23 cellular contexts compared by ENCODE assay signal in the genomic region with DNA sequence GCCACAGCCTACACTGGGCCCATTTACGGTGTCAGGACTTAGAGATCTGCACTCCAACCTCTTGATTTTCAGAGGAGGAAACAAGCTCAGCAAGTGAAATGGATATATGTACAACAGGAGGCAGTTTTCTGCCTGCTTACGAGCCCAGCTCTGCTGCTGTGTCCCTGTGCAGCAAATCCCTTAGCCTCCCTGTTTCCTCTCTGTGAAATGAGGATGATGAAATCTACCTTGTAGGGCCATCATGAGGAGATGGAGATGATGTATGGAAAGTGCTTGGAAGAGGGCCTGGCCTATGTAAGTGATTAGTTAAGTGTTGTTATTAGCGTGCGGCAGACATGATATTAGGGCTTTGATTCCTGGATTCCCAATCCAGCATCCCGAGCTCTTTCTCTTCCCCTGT.
"Had no signal": no experiment of that assay in that cellular context is flagged by ENCODE, and none has a peak within 500 bp of the region (broad histone marks: within the 10 kb centered on the region; RNA-seq: fewer than 3 reads in every experiment).

No MANE protein-coding gene starts in this region.

- H3K36me3 ChIP-seq: cardiac muscle cell, esophagus squamous epithelium, gastrocnemius medialis, suprapubic skin, tibial nerve had no signal

- H3K9me3 ChIP-seq: body of pancreas, esophagus squamous epithelium, gastrocnemius medialis, mucosa of descending colon, suprapubic skin had no signal

- H3K27me3 ChIP-seq: body of pancreas, cardiac muscle cell, esophagus squamous epithelium, gastrocnemius medialis, suprapubic skin, tibial nerve had no signal

- H3K4me1 ChIP-seq: body of pancreas, esophagus squamous epithelium, gastrocnemius medialis, parathyroid adenoma, suprapubic skin, tibial nerve had no signal

- ATAC-seq: activated naive CD8-positive, alpha-beta T cell treated with anti-CD3 and anti-CD28 coated beads, Interleukin-2, amount 50 U/mL, for 24 hours; body of pancreas; gastrocnemius medialis; left cardiac atrium; mucosa of descending colon; stimulated activated naive CD8-positive, alpha-beta T cell treated with anti-CD3 and anti-CD28 coated beads, Interleukin-15, amount 100 ng/mL, for 72 hours had no signal

- DNase-seq: activated CD4-positive, alpha-beta memory T cell treated with anti-CD3 and anti-CD28 coated beads for 36 hours; activated CD4-positive, alpha-beta T cell treated with anti-CD3 and anti-CD28 coated beads for 4 hours; activated CD4-positive, CD25-positive, alpha-beta regulatory T cell; activated gamma-delta T cell; activated naive CD4-positive, alpha-beta T cell treated with anti-CD3 and anti-CD28 coated beads, Interleukin-2, amount 50 U/mL, for 16 hours; activated naive CD8-positive, alpha-beta T cell treated with anti-CD3 and anti-CD28 coated beads, Interleukin-2, amount 50 U/mL, for 24 hours; activated T-cell treated with anti-CD3 and anti-CD28 coated beads for 4 hours; body of pancreas; cortex of kidney; esophagus squamous epithelium; gastrocnemius medialis; hippocampal formation; left cardiac atrium; mesenchymal stem cell; mucosa of descending colon; nucleus accumbens; stimulated activated CD4-positive, alpha-beta T cell treated with anti-CD3 and anti-CD28 coated beads, Interleukin-2, amount 100 ng/mL, for 24 hours; stimulated activated naive CD8-positive, alpha-beta T cell treated with anti-CD3 and anti-CD28 coated beads, Interleukin-15, amount 100 ng/mL, for 72 hours had no signal

- H3K4me3 ChIP-seq: body of pancreas, cardiac muscle cell, esophagus squamous epithelium, gastrocnemius medialis, mucosa of descending colon, skin epidermis, suprapubic skin, tibial nerve had no signal

- H3K27ac ChIP-seq: body of pancreas, cardiac muscle cell, esophagus squamous epithelium, gastrocnemius medialis, parathyroid adenoma, skin epidermis, suprapubic skin, tibial nerve had no signal
